In the genomic region with DNA sequence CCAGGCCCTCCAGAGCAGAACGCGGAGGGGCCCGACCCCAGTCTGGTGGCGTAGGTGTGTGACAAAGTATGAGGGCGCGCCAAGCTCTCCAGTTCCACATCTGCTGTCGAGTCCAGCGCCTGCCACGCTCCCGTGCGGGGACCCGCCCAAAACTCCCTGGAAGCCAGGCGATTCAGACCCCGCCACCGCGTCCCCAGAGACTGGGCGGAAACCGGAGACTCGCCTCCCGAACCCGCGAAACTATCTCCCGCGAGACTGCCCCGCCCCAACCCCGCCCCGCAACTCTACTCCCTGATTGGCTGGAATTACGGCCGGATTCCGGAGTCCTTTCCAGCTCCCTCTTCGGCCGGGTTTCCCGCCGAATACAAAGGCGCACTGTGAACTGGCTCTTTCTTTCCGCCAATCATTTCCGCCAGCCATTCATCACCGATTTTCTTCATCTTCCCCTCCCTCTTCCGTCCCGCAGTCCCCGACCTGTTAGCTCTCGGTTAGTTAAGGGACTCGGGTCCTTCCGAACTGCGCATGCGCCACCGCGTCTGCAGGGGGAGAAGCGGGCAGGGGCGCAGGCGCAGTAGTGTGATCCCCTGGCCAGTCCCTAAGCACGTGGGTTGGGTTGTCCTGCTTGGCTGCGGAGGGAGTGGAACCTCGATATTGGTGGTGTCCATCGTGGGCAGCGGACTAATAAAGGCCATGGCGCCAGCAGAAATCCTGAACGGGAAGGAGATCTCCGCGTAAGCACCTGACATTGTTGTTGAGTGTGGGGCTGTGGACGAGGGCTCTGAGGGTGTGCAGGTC, we compare ENCODE assay signal across 8 cellular contexts. TPM values are rescaled to one million over a fixed set of nuclear protein-coding genes. Genes with fewer than 3 reads are reported as not detected.
DNase-seq lines count a peak whose midpoint lies in the region; ATAC-seq and TF ChIP-seq lines count a peak whose summit lies in the region.

A gene (plus strand): TSS at position 616 of the 795 bp plus-strand sequence. CDS start 75 bp downstream, at position 691.

- peak within 1 kb of the TSS; percentile 85 for H2AFZ ChIP-seq in KMS-11 (ENCODE audit: low read depth)

- H3K4me1 ChIP-seq in KMS-11 (ENCODE audit: low read depth, poor library complexity, severe bottlenecking) (peaks cover 18% of the 10 kb centered on the region), Peyer's patch (peaks cover 0 to 16% (median 2%) of the 10 kb centered on the region in 4 donors), muscle layer of colon (ENCODE audit: insufficient read depth, low read length) (peaks cover 6% of the 10 kb centered on the region)

- H3K79me2 ChIP-seq in KMS-11 (ENCODE audit: insufficient read depth, low read depth), result peaks cover 50% of the 10 kb centered on the region

- ATAC-seq in GM21737 (IDR thresholded peaks at IDR 0.05; ENCODE audit: unreplicated experiment) (peak; percentile 74), esophagus mucosa (peak; percentile 96)

- H3K36me3 ChIP-seq in KMS-11 (ENCODE audit: insufficient read depth) (0 out of 2 replicates have a peak, but pooled peaks cover 5% of the 10 kb centered on the region), Peyer's patch (no peaks in the 10 kb centered on the region), muscle layer of colon (ENCODE audit: insufficient read depth, low read length) (no peaks in the 10 kb centered on the region)

- H3K9ac ChIP-seq in KMS-11 (peak within 1 kb of the TSS; percentile 90), muscle layer of colon (ENCODE audit: low read length) (peak within 1 kb of the TSS; percentile 63)

- no peaks in the 10 kb centered on the region for H3K9me3 ChIP-seq in Peyer's patch
- H3K9me3 ChIP-seq in muscle layer of colon (ENCODE audit: low read length), result no peaks in the 10 kb centered on the region

- peak; percentile 29 to 32 for TF ChIP-seq POLR2A in Peyer's patch (IDR thresholded peaks at IDR 0.05)

- DNase-seq in DMS53 treated with DMSO at 0.1 percent for 48 hours (lab: John Stamatoyannopoulos, UW; ENCODE audit: unreplicated experiment) (peak; percentile 94), Peyer's patch (peak; percentile 96 to 99 (median 97))
- DNase-seq in activated T-cell treated with anti-CD3 and anti-CD28 coated beads, Interleukin-2, amount 50 U/mL, for 48 hours, result peak; percentile 96
- peak; percentile 93 for DNase-seq in stimulated activated CD8-positive, alpha-beta memory T cell treated with anti-CD3 and anti-CD28 coated beads, Interleukin-7, amount 100 ng/mL, for 24 hours (ENCODE audit: low read depth)

- H3K27me3 ChIP-seq in KMS-11 (ENCODE audit: insufficient read depth, low read depth) (no peaks in the 10 kb centered on the region), Peyer's patch (no peaks in the 10 kb centered on the region), muscle layer of colon (ENCODE audit: control insufficient read depth in 1 of 2, insufficient read depth in 2 of 2, low read length in 2 of 2) (no peaks in the 10 kb centered on the region)

- H4K20me1 ChIP-seq in KMS-11 (ENCODE audit: insufficient read depth), result no peaks in the 10 kb centered on the region

- TF ChIP-seq CTCF in KMS-11 (conservative IDR thresholded peaks at IDR 0.05; ENCODE audit: low read depth, low read length) (no peak), Peyer's patch (IDR thresholded peaks at IDR 0.05) (peak in 3 of 6 experiments; percentile 3 to 17 (median 4))

- peak within 1 kb of the TSS; percentile 60 for H3K4me2 ChIP-seq in KMS-11

- peak within 1 kb of the TSS; percentile 31 for H3K4me3 ChIP-seq in KMS-11 (IDR thresholded peaks at IDR 0.05; ENCODE audit: insufficient read depth, low read depth, low read length)
- peak within 1 kb of the TSS; percentile 73 to 92 (median 75) for H3K4me3 ChIP-seq in Peyer's patch
- H3K4me3 ChIP-seq in muscle layer of colon (ENCODE audit: low read depth in 1 of 2, low read length in 2 of 2), result peak within 1 kb of the TSS; percentile 65 to 92

- H3K27ac ChIP-seq in KMS-11 (peak within 1 kb of the TSS; percentile 71), Peyer's patch (peak within 1 kb of the TSS; percentile 77 to 90 (median 82)), muscle layer of colon (ENCODE audit: low read depth, low read length) (peak within 1 kb of the TSS; percentile 86)

RNA-seq across cellular contexts. Expression of the gene that starts here (rescaled TPM):
- 10 to 100 TPM; 18.4 to 47.0 (median 25.4) TPM for total RNA-seq in Peyer's patch
- 76.0 TPM for total RNA-seq in esophagus mucosa

Comparison
In these comparisons a context has a peak if more than half of its experiments do, and no peak if none do; other contexts are left out.
1. Peak in every context shown above with its lines: DNase-seq, ATAC-seq, H3K4me3 ChIP-seq and H3K27ac ChIP-seq.